1 cellular context compared by ENCODE assay signal in genomic region chr17:82065638-82066303, GRCh38.
TF ChIP-seq lines count a peak whose summit lies in the region.

Gene DUS1L (minus strand): TSS chr17:82065804. CDS start chr17:82065059, 745 bp downstream.

TF ChIP-seq in K562, 482 proteins besides CTCF, POLR2A, EP300 and RAD21 (continued from another document):
- TF ChIP-seq GTF3C2 (IDR thresholded peaks at IDR 0.05; ENCODE audit: borderline replicate concordance, extremely low read depth, insufficient read length), result no peak
- TF ChIP-seq PREB (CRISPR knock-in tag; IDR thresholded peaks at IDR 0.05), result no peak
- no peak for TF ChIP-seq ZBTB8A (IDR thresholded peaks at IDR 0.05; ENCODE audit: partially characterized antibody)
- TF ChIP-seq ZNF717 (CRISPR knock-in tag; IDR thresholded peaks at IDR 0.05), result no peak
- no peak for TF ChIP-seq DDX20 (tag; IDR thresholded peaks at IDR 0.05; ENCODE audit: low read depth)
- no peak for TF ChIP-seq ZNF146 (CRISPR knock-in tag; IDR thresholded peaks at IDR 0.05; ENCODE audit: unreplicated experiment)
- TF ChIP-seq SRSF9 (IDR thresholded peaks at IDR 0.05; ENCODE audit: borderline replicate concordance, low read depth, low read length), result no peak
- no peak for TF ChIP-seq KAT2B (IDR thresholded peaks at IDR 0.05; ENCODE audit: low read depth, low read length)
- peak; percentile 55 for TF ChIP-seq ZNF239 (CRISPR knock-in tag; IDR thresholded peaks at IDR 0.05)
